4 cellular contexts compared by ENCODE assay signal in genomic region chr11:107232451-107232850, GRCh38.
"Had no signal": no experiment of that assay in that cellular context is flagged by ENCODE, and none has a peak within 500 bp of the region (broad histone marks: within the 10 kb centered on the region; RNA-seq: fewer than 3 reads in every experiment).

No MANE protein-coding gene starts in this region.

- H2AFZ ChIP-seq: GM23338 had no signal

- H3K4me1 Mint-ChIP-seq: GM23338, H9 had no signal

- DNase-seq: H9, HCEC 1CT, IMR-90 had no signal

- H3K4me2 ChIP-seq: GM23338 had no signal

- H3K27ac Mint-ChIP-seq: GM23338, H9 had no signal

- H3K4me3 Mint-ChIP-seq: GM23338, H9 had no signal

- H3K4me3 ChIP-seq: GM23338 had no signal

- ATAC-seq: GM23338 had no signal
